Comparison of ENCODE assay signal across 24 cellular contexts in genomic region chr1:27877115-27877416, GRCh38. TPM values are rescaled to one million over a fixed set of nuclear protein-coding genes. Genes with fewer than 3 reads are reported as not detected.
DNase-seq lines count a peak whose midpoint lies in the region; ATAC-seq and TF ChIP-seq lines count a peak whose summit lies in the region.
"Had no signal": no experiment of that assay in that cellular context is flagged by ENCODE, and none has a peak within 500 bp of the region (broad histone marks: within the 10 kb centered on the region; RNA-seq: fewer than 3 reads in every experiment).

No MANE protein-coding gene starts in this region.

- H3K4me2 ChIP-seq in IMR-90 (ENCODE audit: low read depth, low read length): no peak overlapping the region

- dilution Hi-C loops in IMR-90 (cut with HindIII; ENCODE audit: low sequenced_read_pairs, unreplicated experiment): no loop called here

- no peak overlapping the region for H2BK15ac ChIP-seq in IMR-90 (ENCODE audit: low read depth, low read length)

- no peak overlapping the region for H2AFZ ChIP-seq in IMR-90 (replicated peaks; ENCODE audit: low read length, poor library complexity)

- CTCF ChIA-PET in IMR-90 (lab: Yijun Ruan, JAX): interaction anchor here (0.6 kb wide), 1 partner anchor 14 kb away, joined by 3 read pairs; no protein-coding TSS in a partner anchor

- H4K8ac ChIP-seq in IMR-90 (ENCODE audit: low read depth in 2 of 2, low read length in 2 of 2): no peak overlapping the region

- POLR2A ChIA-PET in IMR-90 (lab: Charles Lee; ENCODE audit: unreplicated experiment): no interaction called here

- TF ChIP-seq CTCF in IMR-90 (conservative IDR thresholded peaks at IDR 0.05; ENCODE audit: low read depth, low read length) (no peak), psoas muscle (IDR thresholded peaks at IDR 0.05) (no peak), coronary artery (IDR thresholded peaks at IDR 0.05) (no peak)

- peaks cover 3% of the 10 kb centered on the region for H4K20me1 ChIP-seq in IMR-90 (ENCODE audit: insufficient read depth, low read length)

- peak overlapping the region; percentile 42 for H2AK9ac ChIP-seq in IMR-90 (replicated peaks; ENCODE audit: low read depth, low read length, poor library complexity)

- no peak for DNase-seq in activated T-cell treated with anti-CD3 and anti-CD28 coated beads, Interleukin-2, amount 50 U/mL, for 72 hours
- no peak for DNase-seq in activated T-cell treated with anti-CD3 and anti-CD28 coated beads, Interleukin-2, amount 50 U/mL, for 48 hours
- DNase-seq in IMR-90 (no peak), immature natural killer cell (no peak), psoas muscle (no peak), coronary artery (ENCODE audit: low spot score) (no peak)
- DNase-seq in stimulated activated naive B cell treated with anti-CD40 and anti-IgM and Interleukin-4, amounts not matched to agents 10 μg/mL and 1 μg/mL and 100 μg/mL, for 72 hours: no peak
- DNase-seq: activated CD4-positive, alpha-beta T cell treated with anti-CD3 and anti-CD28 coated beads, Interleukin-2, amount 50 U/mL, for 1 hour; BE2C; dermis blood vessel endothelial cell; foreskin keratinocyte; KG1; lower lobe of right lung; NCI-H1417 treated with DMSO at 0.1 percent for 48 hours; NK-92 treated with Interleukin-12 subunit alpha and Interleukin-12 subunit beta, amount 100 ng/mL, for 24 hours; SHP77; T1000; WERI-Rb-1 had no signal

- H3K36me3 Mint-ChIP-seq in activated T-cell treated with anti-CD3 and anti-CD28 coated beads, Interleukin-2, amount 50 U/mL, for 72 hours (ENCODE audit: insufficient read depth in 2 of 2): peaks cover 7 to 20% of the 10 kb centered on the region in 2 donors
- H3K36me3 Mint-ChIP-seq in immature natural killer cell: peaks cover 14 to 17% (median 16%) of the 10 kb centered on the region in 3 donors
- peaks cover 39 to 52% of the 10 kb centered on the region in 2 donors for H3K36me3 Mint-ChIP-seq in stimulated activated naive B cell treated with anti-CD40 and anti-IgM and Interleukin-4, amounts not matched to agents 10 μg/mL and 1 μg/mL and 100 μg/mL, for 72 hours

- no peak overlapping the region for H4K5ac ChIP-seq in IMR-90 (ENCODE audit: low read depth, low read length)

- no peak overlapping the region for H3K18ac ChIP-seq in IMR-90 (ENCODE audit: low read depth, low read length)

- peaks cover 17% of the 10 kb centered on the region for H3K9me1 ChIP-seq in IMR-90 (ENCODE audit: insufficient read depth, low read length)

- no peaks in the 10 kb centered on the region for H3K9me3 ChIP-seq in IMR-90 (ENCODE audit: control insufficient read depth, insufficient read depth, low read length)
- H3K9me3 ChIP-seq in psoas muscle: no peaks in the 10 kb centered on the region
- H3K9me3 ChIP-seq: BE2C, esophagus muscularis mucosa, HAP-1, lower lobe of right lung, thoracic aorta had no signal

- H2AK5ac ChIP-seq in IMR-90 (ENCODE audit: low read depth, low read length): 0 out of 2 replicates have a peak overlapping the region, but pooled peaks have one; percentile 96

- H3K27ac ChIP-seq in IMR-90 (ENCODE audit: insufficient read depth, low read length) (no peak overlapping the region), psoas muscle (no peak overlapping the region), coronary artery (peak overlapping the region in 1 of 2 donors; percentile 19)
- H3K27ac ChIP-seq: foreskin keratinocyte, lower lobe of right lung, thoracic aorta, WERI-Rb-1 had no signal

- H2BK5ac ChIP-seq in IMR-90 (ENCODE audit: low read depth, low read length, poor library complexity, severe bottlenecking): no peak overlapping the region

- H2BK120ac ChIP-seq in IMR-90 (ENCODE audit: low read depth, low read length): no peak overlapping the region

- no peak overlapping the region for H3K9ac ChIP-seq in IMR-90 (ENCODE audit: low read depth, low read length)

- H3K9me3 Mint-ChIP-seq in activated T-cell treated with anti-CD3 and anti-CD28 coated beads, Interleukin-2, amount 50 U/mL, for 72 hours: no peaks in the 10 kb centered on the region
- peaks cover 0 to 2% (median 0%) of the 10 kb centered on the region in 6 donors for H3K9me3 Mint-ChIP-seq in immature natural killer cell
- no peaks in the 10 kb centered on the region for H3K9me3 Mint-ChIP-seq in stimulated activated naive B cell treated with anti-CD40 and anti-IgM and Interleukin-4, amounts not matched to agents 10 μg/mL and 1 μg/mL and 100 μg/mL, for 72 hours
- H3K9me3 Mint-ChIP-seq: stimulated activated naive CD8-positive, alpha-beta T cell treated with anti-CD3 and anti-CD28 coated beads, Interleukin-15, Interleukin-2, amounts not matched to agents 100 ng/mL and 50 ng/mL, for 24 hours had no signal

- H3K27me3 Mint-ChIP-seq in activated T-cell treated with anti-CD3 and anti-CD28 coated beads, Interleukin-2, amount 50 U/mL, for 72 hours (ENCODE audit: low read depth): no peaks in the 10 kb centered on the region
- peaks cover 10 to 24% (median 12%) of the 10 kb centered on the region in 3 donors for H3K27me3 Mint-ChIP-seq in immature natural killer cell (ENCODE audit: low read depth in 3 of 3)
- H3K27me3 Mint-ChIP-seq in stimulated activated naive B cell treated with anti-CD40 and anti-IgM and Interleukin-4, amounts not matched to agents 10 μg/mL and 1 μg/mL and 100 μg/mL, for 72 hours: no peaks in the 10 kb centered on the region
- H3K27me3 Mint-ChIP-seq: stimulated activated naive CD8-positive, alpha-beta T cell treated with anti-CD3 and anti-CD28 coated beads, Interleukin-15, Interleukin-2, amounts not matched to agents 100 ng/mL and 50 ng/mL, for 24 hours had no signal

- no peak for ATAC-seq in activated T-cell treated with anti-CD3 and anti-CD28 coated beads, Interleukin-2, amount 50 U/mL, for 72 hours (replicated peaks in 1 of 2)
- ATAC-seq in IMR-90 (ENCODE audit: low read depth) (no peak), psoas muscle (no peak), HG02763 (IDR thresholded peaks at IDR 0.05; ENCODE audit: unreplicated experiment) (no peak)
- ATAC-seq in stimulated activated naive B cell treated with anti-CD40 and anti-IgM and Interleukin-4, amounts not matched to agents 10 μg/mL and 1 μg/mL and 100 μg/mL, for 72 hours (replicated peaks): no peak
- ATAC-seq: foreskin keratinocyte, lower lobe of right lung had no signal

- H3K36me3 ChIP-seq in IMR-90 (ENCODE audit: control insufficient read depth, insufficient read depth, low read length): peaks cover 7% of the 10 kb centered on the region
- H3K36me3 ChIP-seq in psoas muscle (ENCODE audit: insufficient read depth in 1 of 2, low read depth in 1 of 2): no peaks in the 10 kb centered on the region
- H3K36me3 ChIP-seq: BE2C, HAP-1, thoracic aorta, WERI-Rb-1 had no signal

- no peaks in the 10 kb centered on the region for H3K27me3 ChIP-seq in IMR-90 (ENCODE audit: control insufficient read depth, insufficient read depth, low read length)
- H3K27me3 ChIP-seq in psoas muscle (ENCODE audit: insufficient read depth in 3 of 3, low read length in 2 of 3): peaks cover 0 to 20% (median 4%) of the 10 kb centered on the region in 3 donors
- H3K27me3 ChIP-seq: BE2C had no signal

- H3K23ac ChIP-seq in IMR-90 (ENCODE audit: low read depth, low read length): no peak overlapping the region

- intact Hi-C loops in IMR-90 (cut with micrococcal nuclease) (no loop called here), psoas muscle (cut with DNase I) (no loop called here)

- WGBS in IMR-90 (ENCODE audit: extremely low coverage in 2 of 2, insufficient read length in 1 of 2), 2 experiments: no CpG with 5 or more reads among the region's 2 CpGs
- 97 to 100% (median 98%) methylated on average over 2 of the region's 2 CpGs for WGBS in psoas muscle, 3 donors

- TF ChIP-seq RAD21 in IMR-90 (IDR thresholded peaks at IDR 0.05; ENCODE audit: low read length): no peak

- H3K4me1 Mint-ChIP-seq in activated T-cell treated with anti-CD3 and anti-CD28 coated beads, Interleukin-2, amount 50 U/mL, for 72 hours (ENCODE audit: low read depth): peaks cover 43% of the 10 kb centered on the region
- H3K4me1 Mint-ChIP-seq in immature natural killer cell: peaks cover 56 to 58% of the 10 kb centered on the region in 2 donors
- peaks cover 37 to 47% of the 10 kb centered on the region in 2 donors for H3K4me1 Mint-ChIP-seq in stimulated activated naive B cell treated with anti-CD40 and anti-IgM and Interleukin-4, amounts not matched to agents 10 μg/mL and 1 μg/mL and 100 μg/mL, for 72 hours

- H3K4me3 ChIP-seq in IMR-90 (ENCODE audit: insufficient read depth, low read depth, low read length) (no peak overlapping the region), psoas muscle (no peak overlapping the region), coronary artery (no peak overlapping the region)
- H3K4me3 ChIP-seq: esophagus muscularis mucosa, HAP-1, lower lobe of right lung, thoracic aorta had no signal

- H3K4me1 ChIP-seq in IMR-90 (ENCODE audit: control insufficient read depth, insufficient read depth, low read length): peaks cover 7% of the 10 kb centered on the region
- no peaks in the 10 kb centered on the region for H3K4me1 ChIP-seq in psoas muscle
- H3K4me1 ChIP-seq: BE2C, foreskin keratinocyte had no signal

- no peak overlapping the region for H3K14ac ChIP-seq in IMR-90 (replicated peaks; ENCODE audit: low read depth, low read length)

- peak overlapping the region in 1 of 2 donors; percentile 35 for H3K4me3 Mint-ChIP-seq in activated T-cell treated with anti-CD3 and anti-CD28 coated beads, Interleukin-2, amount 50 U/mL, for 72 hours
- H3K4me3 Mint-ChIP-seq in immature natural killer cell: peak overlapping the region in 3 of 5 donors; percentile 41 to 80 (median 62)
- peak overlapping the region; percentile 21 to 35 for H3K4me3 Mint-ChIP-seq in stimulated activated naive B cell treated with anti-CD40 and anti-IgM and Interleukin-4, amounts not matched to agents 10 μg/mL and 1 μg/mL and 100 μg/mL, for 72 hours
- H3K4me3 Mint-ChIP-seq: stimulated activated naive CD8-positive, alpha-beta T cell treated with anti-CD3 and anti-CD28 coated beads, Interleukin-15, Interleukin-2, amounts not matched to agents 100 ng/mL and 50 ng/mL, for 24 hours had no signal

- H4K91ac ChIP-seq in IMR-90 (ENCODE audit: insufficient read depth, low read depth, low read length): no peak overlapping the region; the same call in 1 of the 2 replicates

- peak overlapping the region; percentile 16; the same call in 1 of the 2 replicates for H3K4ac ChIP-seq in IMR-90 (ENCODE audit: low read depth, low read length)

- H3K56ac ChIP-seq in IMR-90 (ENCODE audit: extremely low read depth, insufficient read depth, low read length): no peak overlapping the region

- BruUV-seq in IMR-90 (replicated peaks; lab: Mats Ljungman, UMichigan): no TSS peak

- peaks cover 0 to 6% of the 10 kb centered on the region in 2 experiments; a peak in 1 of 4 replicates for H3K79me1 ChIP-seq in IMR-90 (ENCODE audit: low read depth in 1 of 2, low read length in 2 of 2)

- in situ Hi-C loops in IMR-90 (cut with MboI; ENCODE audit: low sequenced_read_pairs): no loop called here

- peak overlapping the region; percentile 27 for H3K27ac Mint-ChIP-seq in activated T-cell treated with anti-CD3 and anti-CD28 coated beads, Interleukin-2, amount 50 U/mL, for 72 hours
- H3K27ac Mint-ChIP-seq in immature natural killer cell: peak overlapping the region; percentile 87 to 99 (median 94)
- peak overlapping the region; percentile 85 for H3K27ac Mint-ChIP-seq in stimulated activated naive B cell treated with anti-CD40 and anti-IgM and Interleukin-4, amounts not matched to agents 10 μg/mL and 1 μg/mL and 100 μg/mL, for 72 hours
- H3K27ac Mint-ChIP-seq: stimulated activated naive CD8-positive, alpha-beta T cell treated with anti-CD3 and anti-CD28 coated beads, Interleukin-15, Interleukin-2, amounts not matched to agents 100 ng/mL and 50 ng/mL, for 24 hours had no signal

- H2BK20ac ChIP-seq in IMR-90 (ENCODE audit: low read depth, low read length): no peak overlapping the region

- TF ChIP-seq POLR2A in IMR-90 (IDR thresholded peaks at IDR 0.05; ENCODE audit: low read depth, low read length): no peak

RNA-seq across cellular contexts. Expression of gene THEMIS2, which starts 4.7 kb away (rescaled TPM):
- 10 to 100 TPM; 26.0 to 81.0 TPM for total RNA-seq in activated T-cell treated with anti-CD3 and anti-CD28 coated beads, Interleukin-2, amount 50 U/mL, for 72 hours
- 3.6 and 4.5 TPM in 2 replicates for total RNA-seq in IMR-90 (2012; rRNA removed)
- polyA plus RNA-seq in IMR-90 (2012; rRNA removed): 4.9 and 5.0 TPM in 2 replicates
- 5.7 and 7.2 TPM in 2 replicates for polyA plus RNA-seq in IMR-90 (2012; cell fraction: cytosol; rRNA removed)
- 7.4 and 9.4 TPM in 2 replicates for polyA plus RNA-seq in IMR-90 (2012; cell fraction: nucleus; rRNA removed; ENCODE audit: low replicate concordance)
- 100 to 1,000 TPM in 2 of 3 donors, 10 to 100 TPM in 1; 93.2 to 146 (median 101) TPM for polyA plus RNA-seq in immature natural killer cell
- total RNA-seq in psoas muscle: 1 to 10 TPM; 3.7 to 5.1 (median 3.9) TPM
- polyA plus RNA-seq in psoas muscle: 1 to 10 TPM; 1.5 to 6.1 (median 1.7) TPM
- total RNA-seq: HT1080 had no signal

RNA-seq across cellular contexts. Expression of gene RPA2, which starts 37.3 kb away (rescaled TPM):
- total RNA-seq in activated T-cell treated with anti-CD3 and anti-CD28 coated beads, Interleukin-2, amount 50 U/mL, for 72 hours: 10 to 100 TPM; 84.7 to 96.1 TPM
- 30.6 and 45.3 TPM in 2 replicates for total RNA-seq in IMR-90 (2012; rRNA removed)
- polyA plus RNA-seq in IMR-90 (2012; rRNA removed): 22.5 and 34.4 TPM in 2 replicates
- 16.8 and 26.7 TPM in 2 replicates for polyA plus RNA-seq in IMR-90 (2012; cell fraction: cytosol; rRNA removed)
- polyA plus RNA-seq in IMR-90 (2012; cell fraction: nucleus; rRNA removed; ENCODE audit: low replicate concordance): 3.9 and 9.4 TPM in 2 replicates
- polyA plus RNA-seq in immature natural killer cell: 100 to 1,000 TPM; 258 to 407 (median 270) TPM
- total RNA-seq in psoas muscle: 10 to 100 TPM; 42.5 to 72.3 (median 47.7) TPM
- 10 to 100 TPM; 43.8 to 79.6 (median 71.5) TPM for polyA plus RNA-seq in psoas muscle

RNA-seq across cellular contexts. Expression of gene PPP1R8, which starts 46.5 kb away (rescaled TPM):
- total RNA-seq in activated T-cell treated with anti-CD3 and anti-CD28 coated beads, Interleukin-2, amount 50 U/mL, for 72 hours: 10 to 100 TPM; 58.4 to 59.0 TPM
- total RNA-seq in IMR-90 (2012; rRNA removed) (60.5 and 80.1 TPM in 2 replicates), psoas muscle (10 to 100 TPM; 20.6 to 28.2 (median 24.5) TPM)
- polyA plus RNA-seq in IMR-90 (2012; rRNA removed) (43.3 and 53.8 TPM in 2 replicates), immature natural killer cell (10 to 100 TPM; 37.7 to 51.1 (median 45.1) TPM), psoas muscle (10 to 100 TPM; 18.5 to 46.1 (median 32.4) TPM)
- 21.8 and 33.3 TPM in 2 replicates for polyA plus RNA-seq in IMR-90 (2012; cell fraction: cytosol; rRNA removed)
- polyA plus RNA-seq in IMR-90 (2012; cell fraction: nucleus; rRNA removed; ENCODE audit: low replicate concordance): 17.4 and 26.8 TPM in 2 replicates

RNA-seq across cellular contexts. Expression of gene SMPDL3B, which starts 57.7 kb away (rescaled TPM):
- 1 to 10 TPM in 1 of 2 donors, under 1 TPM in 1; 0.41 to 1.5 TPM for total RNA-seq in activated T-cell treated with anti-CD3 and anti-CD28 coated beads, Interleukin-2, amount 50 U/mL, for 72 hours
- total RNA-seq in IMR-90 (2012; rRNA removed) (not detected in 2 replicates), psoas muscle (not detected)
- polyA plus RNA-seq in IMR-90 (2012; rRNA removed) (not detected in 2 replicates), immature natural killer cell (1 to 10 TPM in 1 of 3 donors, under 1 TPM in 1, not detected in 1; 0.71 to 2.3 TPM), psoas muscle (under 1 TPM in 2 of 3 donors, not detected in 1; 0.03 to 0.05 TPM)
- 0.04 and 0.05 TPM in 2 replicates for polyA plus RNA-seq in IMR-90 (2012; cell fraction: cytosol; rRNA removed)
- polyA plus RNA-seq in IMR-90 (2012; cell fraction: nucleus; rRNA removed; ENCODE audit: low replicate concordance): not detected in 2 replicates
- total RNA-seq: thoracic aorta had no signal

Comparison
In these comparisons a context has a peak if more than half of its experiments do, and no peak if none do; other contexts are left out.
1. H3K27ac Mint-ChIP-seq: peak in every context shown above with its lines; median percentile 94 in immature natural killer cell; 85 in stimulated activated naive B cell treated with anti-CD40 and anti-IgM and Interleukin-4, amounts not matched to agents 10 μg/mL and 1 μg/mL and 100 μg/mL, for 72 hours; 27 in activated T-cell treated with anti-CD3 and anti-CD28 coated beads, Interleukin-2, amount 50 U/mL, for 72 hours.